20 cellular contexts compared by ENCODE assay signal in the genomic region with DNA sequence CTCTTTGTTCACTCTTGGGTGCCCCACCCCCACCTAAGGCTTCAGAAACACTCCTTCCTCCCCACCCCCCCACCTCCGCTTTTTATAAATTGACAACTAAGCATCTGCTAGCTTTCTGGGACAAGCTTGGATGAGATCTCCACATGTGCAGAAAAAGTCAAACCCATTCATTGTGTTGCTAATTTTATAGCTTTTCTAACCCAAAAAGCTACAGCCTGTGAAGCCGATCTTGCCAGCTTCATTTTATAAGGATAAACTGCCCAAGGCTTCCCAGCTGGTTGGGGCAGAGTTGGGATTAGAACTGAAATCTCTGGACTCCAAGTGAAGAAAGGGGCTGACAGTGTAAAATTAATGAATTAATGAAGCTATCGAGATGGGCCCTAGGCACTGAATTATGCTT. TPM values are rescaled to one million over a fixed set of nuclear protein-coding genes. Genes with fewer than 3 reads are reported as not detected.
DNase-seq lines count a peak whose midpoint lies in the region; ATAC-seq and TF ChIP-seq lines count a peak whose summit lies in the region.
"Had no signal": no experiment of that assay in that cellular context is flagged by ENCODE, and none has a peak within 500 bp of the region (broad histone marks: within the 10 kb centered on the region; RNA-seq: fewer than 3 reads in every experiment).

No MANE protein-coding gene starts in this region.

- H3K4me2 ChIP-seq in neural progenitor cell, result no peak overlapping the region
- H3K4me2 ChIP-seq: BLaER1 had no signal

- H3K4me1 ChIP-seq in HAP-1 (peaks cover 3% of the 10 kb centered on the region), neural progenitor cell (peaks cover 8% of the 10 kb centered on the region)
- H3K4me1 ChIP-seq: BE2C, BLaER1 had no signal

- H4K20me1 ChIP-seq in neural progenitor cell (ENCODE audit: low read depth), result no peaks in the 10 kb centered on the region
- H4K20me1 ChIP-seq: BLaER1 had no signal

- H3K4me3 ChIP-seq in HAP-1 (no peak overlapping the region), neural progenitor cell (no peak overlapping the region)
- H3K4me3 ChIP-seq: BLaER1 had no signal

- no peaks in the 10 kb centered on the region for H3F3A ChIP-seq in neural progenitor cell (ENCODE audit: low read depth)

- H3K36me3 ChIP-seq in HAP-1 (replicated peaks) (no peaks in the 10 kb centered on the region), neural progenitor cell (no peaks in the 10 kb centered on the region)
- H3K36me3 ChIP-seq: BE2C, BLaER1 had no signal

- H3K4me3 Mint-ChIP-seq in neural progenitor cell, result no peak overlapping the region
- H3K4me3 Mint-ChIP-seq: CD14-positive monocyte; CD4-positive, alpha-beta memory T cell; CD4-positive, CD25-positive, alpha-beta regulatory T cell had no signal

- H3K9me3 Mint-ChIP-seq in neural progenitor cell, result no peaks in the 10 kb centered on the region
- H3K9me3 Mint-ChIP-seq: CD14-positive monocyte; CD4-positive, CD25-positive, alpha-beta regulatory T cell had no signal

- H3K27me3 ChIP-seq in HAP-1 (ENCODE audit: low read depth), result no peaks in the 10 kb centered on the region
- no peaks in the 10 kb centered on the region for H3K27me3 ChIP-seq in neural progenitor cell
- H3K27me3 ChIP-seq: BLaER1 had no signal

- H2AFZ ChIP-seq in neural progenitor cell (replicated peaks), result no peak overlapping the region

- H3K27ac ChIP-seq in neural progenitor cell, result no peak overlapping the region
- H3K27ac ChIP-seq: BLaER1 had no signal

- H3K27ac Mint-ChIP-seq in neural progenitor cell, result peak overlapping the region; percentile 72
- H3K27ac Mint-ChIP-seq: CD14-positive monocyte; CD4-positive, alpha-beta memory T cell; CD4-positive, CD25-positive, alpha-beta regulatory T cell had no signal

- no peaks in the 10 kb centered on the region for H3K9me3 ChIP-seq in HAP-1
- H3K9me3 ChIP-seq in neural progenitor cell (ENCODE audit: low read depth), result no peaks in the 10 kb centered on the region
- H3K9me3 ChIP-seq: BE2C, BLaER1, Caco-2 had no signal

- no peaks in the 10 kb centered on the region for H3K79me2 ChIP-seq in neural progenitor cell (ENCODE audit: low read depth)

- H3K36me3 Mint-ChIP-seq in neural progenitor cell, result no peaks in the 10 kb centered on the region
- H3K36me3 Mint-ChIP-seq: CD14-positive monocyte; CD4-positive, alpha-beta memory T cell; CD4-positive, CD25-positive, alpha-beta regulatory T cell had no signal

- no peak for TF ChIP-seq CTCF in neural progenitor cell (IDR thresholded peaks at IDR 0.05)

- H3K27me3 Mint-ChIP-seq in neural progenitor cell (ENCODE audit: insufficient read depth, low read depth), result peaks cover 7% of the 10 kb centered on the region

- in situ Hi-C loops in HAP-1 (cut with MboI; ENCODE audit: low sequenced_read_pairs), result no loop called here

- DNase-seq in HAP-1 (ENCODE audit: low spot score in 2 of 2) (peak; percentile 64 to 66), inferior parietal cortex (ENCODE audit: extremely low spot score) (peak; percentile 7), neural progenitor cell (ENCODE audit: low spot score) (no peak), NCI-H446 (lab: John Stamatoyannopoulos, UW) (no peak), OCI-M2 (lab: John Stamatoyannopoulos, UW; ENCODE audit: unreplicated experiment) (no peak), medulla oblongata (ENCODE audit: extremely low spot score) (no peak)
- DNase-seq: 8988T; ACHN; BE2C; C1 segment of cervical spinal cord; Caco-2; Calu3; CD4-positive, alpha-beta memory T cell; CD4-positive, CD25-positive, alpha-beta regulatory T cell; DMS79 treated with DMSO at 0.1 percent for 48 hours; GF-D8 had no signal

- no peaks in the 10 kb centered on the region for H3K4me1 Mint-ChIP-seq in neural progenitor cell
- H3K4me1 Mint-ChIP-seq: CD14-positive monocyte; CD4-positive, alpha-beta memory T cell had no signal

- H3K9ac ChIP-seq in neural progenitor cell, result no peak overlapping the region
- H3K9ac ChIP-seq: BLaER1 had no signal

- no peak for ATAC-seq in GM18867 (IDR thresholded peaks at IDR 0.05; ENCODE audit: unreplicated experiment)

RNA-seq across cellular contexts. Expression of a gene that starts 24.1 kb away (rescaled TPM):
- not detected in 2 replicates for total RNA-seq in neural progenitor cell (ENCODE audit: low replicate concordance)
- total RNA-seq: A673; Caco-2; Calu3; CD4-positive, alpha-beta memory T cell; CD4-positive, CD25-positive, alpha-beta regulatory T cell had no signal

RNA-seq across cellular contexts. Expression of a gene that starts 49.9 kb away (rescaled TPM):
- total RNA-seq in neural progenitor cell (ENCODE audit: low replicate concordance), result not detected in 2 replicates
- total RNA-seq: A673; Caco-2; Calu3; CD4-positive, alpha-beta memory T cell; CD4-positive, CD25-positive, alpha-beta regulatory T cell had no signal

Comparison
In these comparisons a context has a peak if more than half of its experiments do, and no peak if none do; other contexts are left out.
1. DNase-seq: peak in HAP-1 (2 of 2) and inferior parietal cortex (single experiment); none in neural progenitor cell (single experiment), NCI-H446 (0 of 2), OCI-M2 (single experiment) and medulla oblongata (single experiment).